Comparison of ENCODE assay signal across 2 cellular contexts in genomic region chr22:18884465-18884864, GRCh38. TPM values are rescaled to one million over a fixed set of nuclear protein-coding genes. Genes with fewer than 3 reads are reported as not detected.
"Had no signal": no experiment of that assay in that cellular context is flagged by ENCODE, and none has a peak within 500 bp of the region (broad histone marks: within the 10 kb centered on the region; RNA-seq: fewer than 3 reads in every experiment).

No MANE protein-coding gene starts in this region.

RNA-seq across cellular contexts. Expression of gene PRODH, which starts 51.6 kb away (rescaled TPM):
- total RNA-seq: K562, M059J had no signal
